Comparison of ENCODE assay signal across 1 cellular context in genomic region chr20:34262488-34263288, GRCh38.
TF ChIP-seq lines count a peak whose summit lies in the region.

No MANE protein-coding gene starts in this region.

TF ChIP-seq in HepG2, 621 proteins besides CTCF, POLR2A, EP300 and RAD21 (continued from another document and continues in another):
- no peak for TF ChIP-seq E2F5 (CRISPR knock-in tag; conservative IDR thresholded peaks at IDR 0.05)
- no peak for TF ChIP-seq ZFP91 (CRISPR knock-in tag; IDR thresholded peaks at IDR 0.05; ENCODE audit: borderline replicate concordance)
- 0 out of 2 replicates have a peak, but pooled peaks have one; percentile 69 for TF ChIP-seq ZBTB7A (CRISPR knock-in tag; IDR thresholded peaks at IDR 0.05)
- TF ChIP-seq ZNF570 (CRISPR knock-in tag; IDR thresholded peaks at IDR 0.05; ENCODE audit: borderline replicate concordance): no peak
- TF ChIP-seq JUN (CRISPR knock-in tag; IDR thresholded peaks at IDR 0.05): no peak
- TF ChIP-seq ZNF614 (CRISPR knock-in tag; IDR thresholded peaks at IDR 0.05; ENCODE audit: borderline replicate concordance): 0 out of 2 replicates have a peak, but pooled peaks have one; percentile 15
- peak; percentile 66 for TF ChIP-seq JUND (CRISPR knock-in tag; IDR thresholded peaks at IDR 0.05)
- TF ChIP-seq ZBED4 (CRISPR knock-in tag; IDR thresholded peaks at IDR 0.05; ENCODE audit: borderline replicate concordance): no peak
- no peak for TF ChIP-seq ZBTB37 (CRISPR knock-in tag; IDR thresholded peaks at IDR 0.05)
- TF ChIP-seq GPBP1L1 (CRISPR knock-in tag; IDR thresholded peaks at IDR 0.05): no peak
- TF ChIP-seq ZEB1 (IDR thresholded peaks at IDR 0.05; ENCODE audit: insufficient replicate concordance, low read depth): peak; percentile 20
- TF ChIP-seq SP140L (CRISPR knock-in tag; IDR thresholded peaks at IDR 0.05; ENCODE audit: borderline replicate concordance): no peak
- TF ChIP-seq RERE (CRISPR knock-in tag; IDR thresholded peaks at IDR 0.05; ENCODE audit: low read depth): no peak
- TF ChIP-seq ZNF224 (CRISPR knock-in tag; IDR thresholded peaks at IDR 0.05): no peak
- TF ChIP-seq ZNF580 (CRISPR knock-in tag; IDR thresholded peaks at IDR 0.05; ENCODE audit: borderline replicate concordance, low read depth): peak; percentile 62; the same call in 1 of the 2 replicates
- no peak for TF ChIP-seq MEF2D (CRISPR knock-in tag; IDR thresholded peaks at IDR 0.05)
- TF ChIP-seq KIAA2018 (CRISPR knock-in tag; IDR thresholded peaks at IDR 0.05; ENCODE audit: borderline replicate concordance): no peak
- TF ChIP-seq ZNF746 (CRISPR knock-in tag; IDR thresholded peaks at IDR 0.05): no peak
- no peak for TF ChIP-seq RFXANK (CRISPR knock-in tag; IDR thresholded peaks at IDR 0.05)
- no peak for TF ChIP-seq ZNF737 (CRISPR knock-in tag; IDR thresholded peaks at IDR 0.05; ENCODE audit: borderline replicate concordance)
- TF ChIP-seq ZGPAT (CRISPR knock-in tag; IDR thresholded peaks at IDR 0.05): 0 out of 2 replicates have a peak, but pooled peaks have one; percentile 19
- TF ChIP-seq RFXAP (CRISPR knock-in tag; IDR thresholded peaks at IDR 0.05; ENCODE audit: borderline replicate concordance): no peak
- TF ChIP-seq CREBL2 (CRISPR knock-in tag; IDR thresholded peaks at IDR 0.05; ENCODE audit: borderline replicate concordance): no peak
- no peak for TF ChIP-seq CBX5 (CRISPR knock-in tag; IDR thresholded peaks at IDR 0.05; ENCODE audit: borderline replicate concordance)
- no peak; the same call in 1 of the 2 replicates for TF ChIP-seq ZNF775 (CRISPR knock-in tag; IDR thresholded peaks at IDR 0.05; ENCODE audit: borderline replicate concordance)
- no peak for TF ChIP-seq ZIK1 (CRISPR knock-in tag; IDR thresholded peaks at IDR 0.05; ENCODE audit: borderline replicate concordance, low read depth)
- TF ChIP-seq PRPF4 (IDR thresholded peaks at IDR 0.05; ENCODE audit: low read depth, low read length, poor library complexity, severe bottlenecking): no peak
- no peak for TF ChIP-seq ZNF331 (CRISPR knock-in tag; IDR thresholded peaks at IDR 0.05)
